ENCODE assay signal across 1 cellular context in genomic region chr11:45982656-45983470, GRCh38.
TF ChIP-seq lines count a peak whose summit lies in the region.

No MANE protein-coding gene starts in this region.

TF ChIP-seq in K562, 482 proteins besides CTCF, POLR2A, EP300 and RAD21 (continued from another document and continues in another):
- TF ChIP-seq, protein P1, sequence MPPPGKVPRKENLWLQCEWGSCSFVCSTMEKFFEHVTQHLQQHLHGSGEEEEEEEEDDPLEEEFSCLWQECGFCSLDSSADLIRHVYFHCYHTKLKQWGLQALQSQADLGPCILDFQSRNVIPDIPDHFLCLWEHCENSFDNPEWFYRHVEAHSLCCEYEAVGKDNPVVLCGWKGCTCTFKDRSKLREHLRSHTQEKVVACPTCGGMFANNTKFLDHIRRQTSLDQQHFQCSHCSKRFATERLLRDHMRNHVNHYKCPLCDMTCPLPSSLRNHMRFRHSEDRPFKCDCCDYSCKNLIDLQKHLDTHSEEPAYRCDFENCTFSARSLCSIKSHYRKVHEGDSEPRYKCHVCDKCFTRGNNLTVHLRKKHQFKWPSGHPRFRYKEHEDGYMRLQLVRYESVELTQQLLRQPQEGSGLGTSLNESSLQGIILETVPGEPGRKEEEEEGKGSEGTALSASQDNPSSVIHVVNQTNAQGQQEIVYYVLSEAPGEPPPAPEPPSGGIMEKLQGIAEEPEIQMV (tag; conservative IDR thresholded peaks at IDR 0.05; ENCODE audit: low read depth) = no peak
- peak; percentile 84 for TF ChIP-seq ZNF384 (IDR thresholded peaks at IDR 0.05; ENCODE audit: low read depth, low read length)
- TF ChIP-seq, protein P2, sequence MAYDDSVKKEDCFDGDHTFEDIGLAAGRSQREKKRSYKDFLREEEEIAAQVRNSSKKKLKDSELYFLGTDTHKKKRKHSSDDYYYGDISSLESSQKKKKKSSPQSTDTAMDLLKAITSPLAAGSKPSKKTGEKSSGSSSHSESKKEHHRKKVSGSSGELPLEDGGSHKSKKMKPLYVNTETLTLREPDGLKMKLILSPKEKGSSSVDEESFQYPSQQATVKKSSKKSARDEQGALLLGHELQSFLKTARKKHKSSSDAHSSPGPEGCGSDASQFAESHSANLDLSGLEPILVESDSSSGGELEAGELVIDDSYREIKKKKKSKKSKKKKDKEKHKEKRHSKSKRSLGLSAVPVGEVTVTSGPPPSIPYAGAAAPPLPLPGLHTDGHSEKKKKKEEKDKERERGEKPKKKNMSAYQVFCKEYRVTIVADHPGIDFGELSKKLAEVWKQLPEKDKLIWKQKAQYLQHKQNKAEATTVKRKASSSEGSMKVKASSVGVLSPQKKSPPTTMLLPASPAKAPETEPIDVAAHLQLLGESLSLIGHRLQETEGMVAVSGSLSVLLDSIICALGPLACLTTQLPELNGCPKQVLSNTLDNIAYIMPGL (CRISPR knock-in tag; IDR thresholded peaks at IDR 0.05) = no peak
- TF ChIP-seq NFYB (IDR thresholded peaks at IDR 0.05; ENCODE audit: extremely low read depth, insufficient read length) = no peak
- TF ChIP-seq MCM7 (IDR thresholded peaks at IDR 0.05) = no peak
- TF ChIP-seq ZBTB17 (CRISPR knock-in tag; IDR thresholded peaks at IDR 0.05) = no peak
- TF ChIP-seq RB1 (IDR thresholded peaks at IDR 0.05; ENCODE audit: low read depth) = no peak; the same call in 1 of the 2 replicates
- TF ChIP-seq, protein P3, sequence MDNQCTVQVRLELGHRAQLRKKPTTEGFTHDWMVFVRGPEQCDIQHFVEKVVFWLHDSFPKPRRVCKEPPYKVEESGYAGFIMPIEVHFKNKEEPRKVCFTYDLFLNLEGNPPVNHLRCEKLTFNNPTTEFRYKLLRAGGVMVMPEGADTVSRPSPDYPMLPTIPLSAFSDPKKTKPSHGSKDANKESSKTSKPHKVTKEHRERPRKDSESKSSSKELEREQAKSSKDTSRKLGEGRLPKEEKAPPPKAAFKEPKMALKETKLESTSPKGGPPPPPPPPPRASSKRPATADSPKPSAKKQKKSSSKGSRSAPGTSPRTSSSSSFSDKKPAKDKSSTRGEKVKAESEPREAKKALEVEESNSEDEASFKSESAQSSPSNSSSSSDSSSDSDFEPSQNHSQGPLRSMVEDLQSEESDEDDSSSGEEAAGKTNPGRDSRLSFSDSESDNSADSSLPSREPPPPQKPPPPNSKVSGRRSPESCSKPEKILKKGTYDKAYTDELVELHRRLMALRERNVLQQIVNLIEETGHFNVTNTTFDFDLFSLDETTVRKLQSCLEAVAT (IDR thresholded peaks at IDR 0.05) = no peak; a peak in 1 of 4 replicates
- TF ChIP-seq ELK1 (CRISPR knock-in tag; IDR thresholded peaks at IDR 0.05) = no peak
- TF ChIP-seq PML (IDR thresholded peaks at IDR 0.05; ENCODE audit: low read length) = peak; percentile 68; the same call in 1 of the 2 replicates
- TF ChIP-seq ESRRB (CRISPR knock-in tag; IDR thresholded peaks at IDR 0.05; ENCODE audit: borderline replicate concordance) = no peak
- no peak for TF ChIP-seq ZBTB26 (CRISPR knock-in tag; IDR thresholded peaks at IDR 0.05)
- no peak for TF ChIP-seq POU5F1 (IDR thresholded peaks at IDR 0.05; ENCODE audit: borderline replicate concordance, low read depth, low read length, partially characterized antibody)
- no peak for TF ChIP-seq SETDB1 (IDR thresholded peaks at IDR 0.05; ENCODE audit: low read length)
- no peak for TF ChIP-seq BMI1 (IDR thresholded peaks at IDR 0.05; ENCODE audit: low read length)
- TF ChIP-seq SUPT5H (IDR thresholded peaks at IDR 0.05) = no peak; the same call in 1 of the 2 replicates
- TF ChIP-seq, protein P4, sequence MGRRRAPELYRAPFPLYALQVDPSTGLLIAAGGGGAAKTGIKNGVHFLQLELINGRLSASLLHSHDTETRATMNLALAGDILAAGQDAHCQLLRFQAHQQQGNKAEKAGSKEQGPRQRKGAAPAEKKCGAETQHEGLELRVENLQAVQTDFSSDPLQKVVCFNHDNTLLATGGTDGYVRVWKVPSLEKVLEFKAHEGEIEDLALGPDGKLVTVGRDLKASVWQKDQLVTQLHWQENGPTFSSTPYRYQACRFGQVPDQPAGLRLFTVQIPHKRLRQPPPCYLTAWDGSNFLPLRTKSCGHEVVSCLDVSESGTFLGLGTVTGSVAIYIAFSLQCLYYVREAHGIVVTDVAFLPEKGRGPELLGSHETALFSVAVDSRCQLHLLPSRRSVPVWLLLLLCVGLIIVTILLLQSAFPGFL (CRISPR knock-in tag; IDR thresholded peaks at IDR 0.05) = no peak
- TF ChIP-seq, protein P5, sequence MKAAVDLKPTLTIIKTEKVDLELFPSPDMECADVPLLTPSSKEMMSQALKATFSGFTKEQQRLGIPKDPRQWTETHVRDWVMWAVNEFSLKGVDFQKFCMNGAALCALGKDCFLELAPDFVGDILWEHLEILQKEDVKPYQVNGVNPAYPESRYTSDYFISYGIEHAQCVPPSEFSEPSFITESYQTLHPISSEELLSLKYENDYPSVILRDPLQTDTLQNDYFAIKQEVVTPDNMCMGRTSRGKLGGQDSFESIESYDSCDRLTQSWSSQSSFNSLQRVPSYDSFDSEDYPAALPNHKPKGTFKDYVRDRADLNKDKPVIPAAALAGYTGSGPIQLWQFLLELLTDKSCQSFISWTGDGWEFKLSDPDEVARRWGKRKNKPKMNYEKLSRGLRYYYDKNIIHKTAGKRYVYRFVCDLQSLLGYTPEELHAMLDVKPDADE (conservative IDR thresholded peaks at IDR 0.05; ENCODE audit: control insufficient read depth, low read depth, low read length) = no peak
- TF ChIP-seq JUND (IDR thresholded peaks at IDR 0.05; ENCODE audit: borderline replicate concordance, low read depth, low read length) = peak; percentile 99
- peak; percentile 98; the same call in 2 of the 3 replicates for TF ChIP-seq JUND (tag; IDR thresholded peaks at IDR 0.05; ENCODE audit: borderline replicate concordance, low read depth, low read length)
- TF ChIP-seq ZNF224 (CRISPR knock-in tag; IDR thresholded peaks at IDR 0.05) = no peak
- TF ChIP-seq DIDO1 (tag; IDR thresholded peaks at IDR 0.05; ENCODE audit: low read depth) = no peak
- no peak for TF ChIP-seq COPS2 (conservative IDR thresholded peaks at IDR 0.05)
- TF ChIP-seq, protein P6, sequence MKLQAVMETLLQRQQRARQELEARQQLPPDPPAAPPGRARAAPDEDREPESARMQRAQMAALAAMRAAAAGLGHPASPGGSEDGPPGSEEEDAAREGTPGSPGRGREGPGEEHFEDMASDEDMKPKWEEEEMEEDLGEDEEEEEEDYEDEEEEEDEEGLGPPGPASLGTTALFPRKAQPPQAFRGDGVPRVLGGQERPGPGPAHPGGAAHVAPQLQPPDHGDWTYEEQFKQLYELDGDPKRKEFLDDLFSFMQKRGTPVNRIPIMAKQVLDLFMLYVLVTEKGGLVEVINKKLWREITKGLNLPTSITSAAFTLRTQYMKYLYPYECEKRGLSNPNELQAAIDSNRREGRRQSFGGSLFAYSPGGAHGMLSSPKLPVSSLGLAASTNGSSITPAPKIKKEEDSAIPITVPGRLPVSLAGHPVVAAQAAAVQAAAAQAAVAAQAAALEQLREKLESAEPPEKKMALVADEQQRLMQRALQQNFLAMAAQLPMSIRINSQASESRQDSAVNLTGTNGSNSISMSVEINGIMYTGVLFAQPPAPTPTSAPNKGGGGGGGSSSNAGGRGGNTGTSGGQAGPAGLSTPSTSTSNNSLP (IDR thresholded peaks at IDR 0.05; ENCODE audit: borderline replicate concordance, low read depth, low read length) = peak; percentile 86; the same call in 1 of the 2 replicates
- TF ChIP-seq EHMT2 (IDR thresholded peaks at IDR 0.05) = no peak; the same call in 1 of the 2 replicates
- no peak for TF ChIP-seq NELFE (IDR thresholded peaks at IDR 0.05; ENCODE audit: insufficient read depth, insufficient read length)
- peak; percentile 23 for TF ChIP-seq RBBP5 (IDR thresholded peaks at IDR 0.05; ENCODE audit: borderline replicate concordance, insufficient read depth, low read length, poor library complexity, severe bottlenecking)
- TF ChIP-seq SAP30 (IDR thresholded peaks at IDR 0.05; ENCODE audit: borderline replicate concordance, insufficient read depth, low read depth, low read length, poor library complexity, severe bottlenecking) = no peak
- peak in 1 of 2 experiments; percentile 73; a peak in 2 of 4 replicates for TF ChIP-seq HDAC1 (IDR thresholded peaks at IDR 0.05)
- no peak for TF ChIP-seq FUS (optimal IDR thresholded peaks at IDR 0.05; ENCODE audit: low read depth, low read length)
- TF ChIP-seq MCM3 (IDR thresholded peaks at IDR 0.05) = no peak
- TF ChIP-seq ELK3 (CRISPR knock-in tag; IDR thresholded peaks at IDR 0.05) = no peak
- TF ChIP-seq NEUROD1 (IDR thresholded peaks at IDR 0.05; ENCODE audit: borderline replicate concordance, low read depth, low read length, partially characterized antibody) = no peak
- TF ChIP-seq, protein P7, sequence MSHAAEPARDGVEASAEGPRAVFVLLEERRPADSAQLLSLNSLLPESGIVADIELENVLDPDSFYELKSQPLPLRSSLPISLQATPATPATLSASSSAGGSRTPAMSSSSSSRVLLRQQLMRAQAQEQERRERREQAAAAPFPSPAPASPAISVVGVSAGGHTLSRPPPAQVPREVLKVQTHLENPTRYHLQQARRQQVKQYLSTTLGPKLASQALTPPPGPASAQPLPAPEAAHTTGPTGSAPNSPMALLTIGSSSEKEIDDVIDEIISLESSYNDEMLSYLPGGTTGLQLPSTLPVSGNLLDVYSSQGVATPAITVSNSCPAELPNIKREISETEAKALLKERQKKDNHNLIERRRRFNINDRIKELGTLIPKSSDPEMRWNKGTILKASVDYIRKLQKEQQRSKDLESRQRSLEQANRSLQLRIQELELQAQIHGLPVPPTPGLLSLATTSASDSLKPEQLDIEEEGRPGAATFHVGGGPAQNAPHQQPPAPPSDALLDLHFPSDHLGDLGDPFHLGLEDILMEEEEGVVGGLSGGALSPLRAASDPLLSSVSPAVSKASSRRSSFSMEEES (CRISPR knock-in tag; IDR thresholded peaks at IDR 0.05) = no peak
- 0 out of 4 replicates have a peak, but pooled peaks of 1 of the 2 experiments have one; percentile 36 for TF ChIP-seq CSDE1 (IDR thresholded peaks at IDR 0.05)
- no peak for TF ChIP-seq ZNF77 (CRISPR knock-in tag; IDR thresholded peaks at IDR 0.05)
- no peak for TF ChIP-seq ZNF445 (CRISPR knock-in tag; IDR thresholded peaks at IDR 0.05; ENCODE audit: low read depth)
- peak; percentile 46 for TF ChIP-seq BCOR (IDR thresholded peaks at IDR 0.05)
- TF ChIP-seq ETV6 (IDR thresholded peaks at IDR 0.05; ENCODE audit: borderline replicate concordance in 1 of 2, low read depth in 2 of 2, low read length in 1 of 2) = no peak
- TF ChIP-seq ETV6 (CRISPR knock-in tag; IDR thresholded peaks at IDR 0.05; ENCODE audit: borderline replicate concordance) = no peak
- no peak for TF ChIP-seq LARP7 (IDR thresholded peaks at IDR 0.05)
- TF ChIP-seq TOE1 (IDR thresholded peaks at IDR 0.05; ENCODE audit: borderline replicate concordance) = no peak
- TF ChIP-seq TOE1 (CRISPR knock-in tag; IDR thresholded peaks at IDR 0.05; ENCODE audit: borderline replicate concordance, low read depth) = no peak
- no peak for TF ChIP-seq ESRRA (IDR thresholded peaks at IDR 0.05; ENCODE audit: borderline replicate concordance, low read depth)
- no peak for TF ChIP-seq KAT7 (CRISPR knock-in tag; IDR thresholded peaks at IDR 0.05; ENCODE audit: borderline replicate concordance)
- no peak for TF ChIP-seq ERF (CRISPR knock-in tag; IDR thresholded peaks at IDR 0.05)
- no peak for TF ChIP-seq CREBBP (IDR thresholded peaks at IDR 0.05; ENCODE audit: low read depth, low read length)
- peak; percentile 29 for TF ChIP-seq TAF9B (IDR thresholded peaks at IDR 0.05; ENCODE audit: partially characterized antibody)
- no peak for TF ChIP-seq MTF1 (CRISPR knock-in tag; IDR thresholded peaks at IDR 0.05; ENCODE audit: borderline replicate concordance)
- TF ChIP-seq ZBTB34 (CRISPR knock-in tag; IDR thresholded peaks at IDR 0.05) = no peak
- no peak for TF ChIP-seq RBM34 (IDR thresholded peaks at IDR 0.05; ENCODE audit: borderline replicate concordance, insufficient read depth, low read length)
- no peak for TF ChIP-seq ETV1 (tag; conservative IDR thresholded peaks at IDR 0.05; ENCODE audit: low read depth)
- no peak for TF ChIP-seq BHLHE40 (IDR thresholded peaks at IDR 0.05; ENCODE audit: low read length)
- 0 out of 2 replicates have a peak, but pooled peaks have one; percentile 33 for TF ChIP-seq NFIC (IDR thresholded peaks at IDR 0.05)
